ENCODE assay signal across 9 cellular contexts in genomic region chr9:37283730-37284235, GRCh38.
DNase-seq lines count a peak whose midpoint lies in the region; ATAC-seq and TF ChIP-seq lines count a peak whose summit lies in the region.
"Had no signal": no experiment of that assay in that cellular context is flagged by ENCODE, and none has a peak within 500 bp of the region (broad histone marks: within the 10 kb centered on the region; RNA-seq: fewer than 3 reads in every experiment).

No MANE protein-coding gene starts in this region.

- intact Hi-C loops in body of pancreas (cut with DNase I), result no loop called here

- peak; percentile 28 for DNase-seq in GM13976 (ENCODE audit: low spot score)
- DNase-seq in astrocyte of the spinal cord (ENCODE audit: low read depth, low spot score), result peak; percentile 59
- DNase-seq in renal cortical epithelial cell (ENCODE audit: low read depth), result peak; percentile 85
- no peak for DNase-seq in DMS79 (lab: John Stamatoyannopoulos, UW)
- no peak for DNase-seq in body of pancreas
- no peak for DNase-seq in SW480 (ENCODE audit: low spot score)

- TF ChIP-seq CTCF in GM13976 (IDR thresholded peaks at IDR 0.05; ENCODE audit: borderline replicate concordance, control extremely low read depth, extremely low read depth, insufficient read depth, missing control alignments) (no peak), astrocyte of the spinal cord (IDR thresholded peaks at IDR 0.05; ENCODE audit: low read depth, low read length) (no peak), body of pancreas (IDR thresholded peaks at IDR 0.05) (no peak)

- H3K4me3 ChIP-seq in astrocyte of the spinal cord (ENCODE audit: low read depth, low read length), result no peak overlapping the region
- no peak overlapping the region for H3K4me3 ChIP-seq in body of pancreas

- H3K27ac ChIP-seq in body of pancreas, result no peak overlapping the region
- H3K27ac ChIP-seq: RWPE1 had no signal

- peaks cover 7% of the 10 kb centered on the region for H3K4me1 ChIP-seq in body of pancreas

- 35 to 40% methylated on average over 5 of the region's 5 CpGs for WGBS in body of pancreas, 2 donors

- ATAC-seq in HG03354 (IDR thresholded peaks at IDR 0.05; ENCODE audit: poor library complexity, severe bottlenecking, unreplicated experiment) (peak; percentile 53), HG03565 (IDR thresholded peaks at IDR 0.05; ENCODE audit: unreplicated experiment) (no peak), body of pancreas (no peak)

- in situ Hi-C loops in GM13976 (cut with MboI; ENCODE audit: low sequenced_read_pairs, unreplicated experiment), result no loop called here
- in situ Hi-C loops in astrocyte of the spinal cord (cut with HindIII; ENCODE audit: low sequenced_read_pairs), result no loop called here

- no peaks in the 10 kb centered on the region for H3K27me3 ChIP-seq in body of pancreas

- no peaks in the 10 kb centered on the region for H3K9me3 ChIP-seq in body of pancreas

- no peak for TF ChIP-seq POLR2A in body of pancreas (IDR thresholded peaks at IDR 0.05)

- no peaks in the 10 kb centered on the region for H3K36me3 ChIP-seq in body of pancreas (replicated peaks in 1 of 2; ENCODE audit: insufficient read depth in 1 of 2, low read depth in 2 of 2)

Comparison
In these comparisons a context has a peak if more than half of its experiments do, and no peak if none do; other contexts are left out.
1. DNase-seq: peak in GM13976 (single experiment), astrocyte of the spinal cord (single experiment) and renal cortical epithelial cell (single experiment); none in DMS79 (single experiment), body of pancreas (0 of 4) and SW480 (single experiment).